Comparison of ENCODE assay signal across 23 cellular contexts in the genomic region with DNA sequence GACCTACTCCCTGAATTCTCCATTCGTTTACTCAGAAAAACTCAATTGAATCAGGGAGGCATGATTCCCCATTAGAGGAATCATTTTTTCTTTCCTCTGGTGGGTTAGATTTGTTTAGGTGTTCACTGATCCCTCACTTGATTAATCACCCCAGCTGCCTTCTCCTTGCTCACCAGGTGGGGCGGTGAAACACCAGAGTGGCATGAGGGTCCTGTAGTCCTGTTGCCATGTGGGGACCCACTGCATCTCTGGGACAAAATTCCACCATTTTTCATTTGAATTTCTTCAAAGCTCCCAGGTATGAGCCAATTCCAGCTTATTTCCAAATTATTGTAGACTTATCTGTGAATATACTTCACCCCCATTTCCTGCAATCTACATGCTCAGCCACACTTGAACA.
"Had no signal": no experiment of that assay in that cellular context is flagged by ENCODE, and none has a peak within 500 bp of the region (broad histone marks: within the 10 kb centered on the region; RNA-seq: fewer than 3 reads in every experiment).

No MANE protein-coding gene starts in this region.

- DNase-seq: activated CD4-positive, alpha-beta memory T cell treated with anti-CD3 and anti-CD28 coated beads for 36 hours; activated CD4-positive, alpha-beta T cell treated with anti-CD3 and anti-CD28 coated beads, Interleukin-2, amount 10 ng/mL, durations not matched to agents 7 days and 5 days; activated CD4-positive, CD25-positive, alpha-beta regulatory T cell; activated CD8-positive, alpha-beta memory T cell treated with anti-CD3 and anti-CD28 coated beads for 24 hours; activated gamma-delta T cell treated with Interleukin-2 at 50 U/mL for 16 hours; activated naive CD4-positive, alpha-beta T cell treated with anti-CD3 and anti-CD28 coated beads, Interleukin-2, amount 10 ng/mL, durations not matched to agents 7 days and 5 days; activated naive CD8-positive, alpha-beta T cell treated with anti-CD3 and anti-CD28 coated beads for 36 hours; activated T-cell treated with anti-CD3 and anti-CD28 coated beads for 4 hours; activated T-cell treated with anti-CD3 and anti-CD28 coated beads, Interleukin-2, amount 50 U/mL, for 48 hours; brain microvascular endothelial cell; KG1; NCI-H1092 treated with DMSO at 0.1 percent for 48 hours; NCI-H1417 treated with DMSO at 0.1 percent for 48 hours; NCI-H1694; NCI-H2029 treated with DMSO at 0.1 percent for 48 hours; NCI-H510A treated with DMSO at 0.1 percent for 48 hours; NCI-H748 treated with DMSO at 0.1 percent for 48 hours; T-cell; T-helper 2 cell; T1000 had no signal

- H3K36me3 ChIP-seq: brain microvascular endothelial cell, cardiac muscle cell had no signal

- H3K4me3 ChIP-seq: cardiac muscle cell, SK-N-MC had no signal

- H3K4me3 Mint-ChIP-seq: activated CD4-positive, alpha-beta memory T cell treated with anti-CD3 and anti-CD28 coated beads for 36 hours; activated CD4-positive, alpha-beta T cell treated with anti-CD3 and anti-CD28 coated beads, Interleukin-2, amount 10 ng/mL, durations not matched to agents 7 days and 5 days; activated naive CD4-positive, alpha-beta T cell treated with anti-CD3 and anti-CD28 coated beads, Interleukin-2, amount 10 ng/mL, durations not matched to agents 7 days and 5 days; activated naive CD8-positive, alpha-beta T cell treated with anti-CD3 and anti-CD28 coated beads for 36 hours; T-cell had no signal

- H3K27ac ChIP-seq: brain microvascular endothelial cell, cardiac muscle cell, SK-N-MC had no signal

- H3K27me3 Mint-ChIP-seq: activated CD4-positive, alpha-beta memory T cell treated with anti-CD3 and anti-CD28 coated beads for 36 hours; activated CD4-positive, alpha-beta T cell treated with anti-CD3 and anti-CD28 coated beads, Interleukin-2, amount 10 ng/mL, durations not matched to agents 7 days and 5 days; activated naive CD4-positive, alpha-beta T cell treated with anti-CD3 and anti-CD28 coated beads, Interleukin-2, amount 10 ng/mL, durations not matched to agents 7 days and 5 days had no signal

- H3K36me3 Mint-ChIP-seq: activated CD4-positive, alpha-beta memory T cell treated with anti-CD3 and anti-CD28 coated beads for 36 hours; activated naive CD4-positive, alpha-beta T cell treated with anti-CD3 and anti-CD28 coated beads, Interleukin-2, amount 10 ng/mL, durations not matched to agents 7 days and 5 days; activated naive CD8-positive, alpha-beta T cell treated with anti-CD3 and anti-CD28 coated beads for 36 hours; T-cell had no signal

- H3K27me3 ChIP-seq: brain microvascular endothelial cell, cardiac muscle cell had no signal

- H3K4me1 Mint-ChIP-seq: activated CD4-positive, alpha-beta T cell treated with anti-CD3 and anti-CD28 coated beads, Interleukin-2, amount 10 ng/mL, durations not matched to agents 7 days and 5 days; activated naive CD4-positive, alpha-beta T cell treated with anti-CD3 and anti-CD28 coated beads, Interleukin-2, amount 10 ng/mL, durations not matched to agents 7 days and 5 days; activated naive CD8-positive, alpha-beta T cell treated with anti-CD3 and anti-CD28 coated beads for 36 hours; T-cell had no signal

- H3K27ac Mint-ChIP-seq: activated CD4-positive, alpha-beta memory T cell treated with anti-CD3 and anti-CD28 coated beads for 36 hours; activated CD4-positive, alpha-beta T cell treated with anti-CD3 and anti-CD28 coated beads, Interleukin-2, amount 10 ng/mL, durations not matched to agents 7 days and 5 days; activated naive CD4-positive, alpha-beta T cell treated with anti-CD3 and anti-CD28 coated beads, Interleukin-2, amount 10 ng/mL, durations not matched to agents 7 days and 5 days; activated naive CD8-positive, alpha-beta T cell treated with anti-CD3 and anti-CD28 coated beads for 36 hours; activated T-helper 2 cell treated with anti-CD3 and anti-CD28 coated beads, Interferon-gamma antibody, Interleukin-2, Interleukin-4, amounts not matched to agents 10 μg/mL and 5 μg/mL and 100 μg/mL, durations not matched to agents 14 hours and 24 hours and 36 hours; T-cell had no signal
